Comparison of ENCODE assay signal across 1 cellular context in genomic region chr1:116151739-116152576, GRCh38.
TF ChIP-seq lines count a peak whose summit lies in the region.

No MANE protein-coding gene starts in this region.

TF ChIP-seq in K562, 482 proteins besides CTCF, POLR2A, EP300 and RAD21 (continued from another document):
- TF ChIP-seq ZNF146 (CRISPR knock-in tag; IDR thresholded peaks at IDR 0.05; ENCODE audit: unreplicated experiment) = no peak
- peak; percentile 88 for TF ChIP-seq CBX1 (IDR thresholded peaks at IDR 0.05; ENCODE audit: low read depth)
- no peak for TF ChIP-seq RBM17 (IDR thresholded peaks at IDR 0.05; ENCODE audit: borderline replicate concordance, low read depth, low read length)
- no peak for TF ChIP-seq ZNF707 (CRISPR knock-in tag; conservative IDR thresholded peaks at IDR 0.05)
